Comparison of ENCODE assay signal across 8 cellular contexts in genomic region chr2:230714122-230714453, GRCh38. TPM values are rescaled to one million over a fixed set of nuclear protein-coding genes. Genes with fewer than 3 reads are reported as not detected.
DNase-seq lines count a peak whose midpoint lies in the region; ATAC-seq and TF ChIP-seq lines count a peak whose summit lies in the region.

No MANE protein-coding gene starts in this region.

- H3K4me3 Mint-ChIP-seq in CD8-positive, alpha-beta memory T cell, result peak overlapping the region; percentile 91 to 100 (median 94)

- H3K4me3 ChIP-seq in CD8-positive, alpha-beta memory T cell (ENCODE audit: low read length), result peak overlapping the region; percentile 96
- H3K4me3 ChIP-seq in SJSA1, result peak overlapping the region; percentile 99
- H3K4me3 ChIP-seq in breast epithelium, result peak overlapping the region; percentile 89 to 99 (median 97)

- no peaks in the 10 kb centered on the region for H3K9me3 Mint-ChIP-seq in CD8-positive, alpha-beta memory T cell

- H3K36me3 ChIP-seq in CD8-positive, alpha-beta memory T cell (ENCODE audit: insufficient read depth, low read length), result no peaks in the 10 kb centered on the region
- peaks cover 29% of the 10 kb centered on the region for H3K36me3 ChIP-seq in SJSA1
- no peaks in the 10 kb centered on the region for H3K36me3 ChIP-seq in breast epithelium

- no peaks in the 10 kb centered on the region for H3K9me3 ChIP-seq in CD8-positive, alpha-beta memory T cell (ENCODE audit: low read length)
- H3K9me3 ChIP-seq in SJSA1 (replicated peaks) (peaks cover 9% of the 10 kb centered on the region), breast epithelium (no peaks in the 10 kb centered on the region)

- H3K36me3 Mint-ChIP-seq in CD8-positive, alpha-beta memory T cell, result peaks cover 0 to 24% (median 0%) of the 10 kb centered on the region in 3 donors

- H3K4me1 ChIP-seq in CD8-positive, alpha-beta memory T cell (ENCODE audit: insufficient read depth, low read length), result peaks cover 48% of the 10 kb centered on the region
- peaks cover 25% of the 10 kb centered on the region for H3K4me1 ChIP-seq in SJSA1 (replicated peaks)
- no peaks in the 10 kb centered on the region for H3K4me1 ChIP-seq in breast epithelium

- no peak for TF ChIP-seq CTCF in breast epithelium (IDR thresholded peaks at IDR 0.05)

- H3K27me3 ChIP-seq in CD8-positive, alpha-beta memory T cell (ENCODE audit: insufficient read depth, low read length, poor library complexity, severe bottlenecking), result no peaks in the 10 kb centered on the region
- H3K27me3 ChIP-seq in SJSA1 (replicated peaks) (no peaks in the 10 kb centered on the region), breast epithelium (no peaks in the 10 kb centered on the region)

- peak; percentile 8 to 52 (median 36) for DNase-seq in CD8-positive, alpha-beta memory T cell
- DNase-seq in GOT3 (lab: John Stamatoyannopoulos, UW), result peak; percentile 27
- DNase-seq in SJSA1 (ENCODE audit: low read depth in 1 of 2, low spot score in 2 of 2), result peak; percentile 52 to 79
- no peak for DNase-seq in breast epithelium (ENCODE audit: low spot score in 2 of 2)
- DNase-seq in kidney glomerular epithelial cell (lab: John Stamatoyannopoulos, UW), result peak; percentile 69
- peak; percentile 13 for DNase-seq in stimulated activated CD4-positive, alpha-beta T cell treated with anti-CD3 and anti-CD28 coated beads, Interleukin-4, amount 100 ng/mL, for 1 hour
- DNase-seq in NCI-H1105 (lab: John Stamatoyannopoulos, UW), result no peak

- ATAC-seq in HG02970 (IDR thresholded peaks at IDR 0.05; ENCODE audit: low FRiP score, unreplicated experiment), result no peak

- CTCF ChIA-PET in CD8-positive, alpha-beta memory T cell (lab: Charles Lee), result interaction anchor here (0.7 to 3.5 kb wide), 22 partner anchors 8 to 110 kb away, joined by 3 to 34 read pairs (median 4); no protein-coding TSS in a partner anchor

- intact Hi-C loops in breast epithelium (cut with DNase I; ENCODE audit: low total_unique reads), result loop anchor here (10.0 kb wide), 1 partner anchor 81 kb away; no protein-coding TSS in a partner anchor

- peak overlapping the region; percentile 86 to 100 (median 96) for H3K27ac Mint-ChIP-seq in CD8-positive, alpha-beta memory T cell

- H3K4me1 Mint-ChIP-seq in CD8-positive, alpha-beta memory T cell, result peaks cover 47 to 60% (median 56%) of the 10 kb centered on the region in 3 donors

- TF ChIP-seq POLR2A in breast epithelium (IDR thresholded peaks at IDR 0.05), result no peak

- H3K27me3 Mint-ChIP-seq in CD8-positive, alpha-beta memory T cell, result no peaks in the 10 kb centered on the region

- POLR2A ChIA-PET in CD8-positive, alpha-beta memory T cell (lab: Charles Lee), result interaction anchor here (0.6 to 2.1 kb wide), 8 partner anchors 9 to 111 kb away, joined by 3 to 12 read pairs (median 4); no protein-coding TSS in a partner anchor

- H3K27ac ChIP-seq in CD8-positive, alpha-beta memory T cell (ENCODE audit: low read depth, low read length), result peak overlapping the region; percentile 71
- H3K27ac ChIP-seq in SJSA1 (peak overlapping the region; percentile 88), breast epithelium (peak overlapping the region; percentile 93 to 96)

RNA-seq across cellular contexts. Expression of gene CAB39, which starts 1.4 kb away (rescaled TPM):
- total RNA-seq in CD8-positive, alpha-beta memory T cell, result 100 to 1,000 TPM; 136 to 147 TPM
- 80.8 TPM for polyA plus RNA-seq in CD8-positive, alpha-beta memory T cell
- 106 and 108 TPM in 2 replicates for total RNA-seq in SJSA1 (2014; rRNA removed; shearing (Covaris generic))
- total RNA-seq in breast epithelium, result 10 to 100 TPM; 79.0 to 85.9 (median 83.4) TPM

Comparison
In these comparisons a context has a peak if more than half of its experiments do, and no peak if none do; other contexts are left out.
1. DNase-seq: peak in CD8-positive, alpha-beta memory T cell (5 of 5), GOT3 (single experiment), SJSA1 (2 of 2), kidney glomerular epithelial cell (single experiment) and stimulated activated CD4-positive, alpha-beta T cell treated with anti-CD3 and anti-CD28 coated beads, Interleukin-4, amount 100 ng/mL, for 1 hour (single experiment); none in breast epithelium (0 of 2) and NCI-H1105 (single experiment).
2. Peak in every context shown above with its lines, with median percentiles within 50 percentile points of each other: H3K27ac ChIP-seq and H3K4me3 ChIP-seq.